In the genomic region with DNA sequence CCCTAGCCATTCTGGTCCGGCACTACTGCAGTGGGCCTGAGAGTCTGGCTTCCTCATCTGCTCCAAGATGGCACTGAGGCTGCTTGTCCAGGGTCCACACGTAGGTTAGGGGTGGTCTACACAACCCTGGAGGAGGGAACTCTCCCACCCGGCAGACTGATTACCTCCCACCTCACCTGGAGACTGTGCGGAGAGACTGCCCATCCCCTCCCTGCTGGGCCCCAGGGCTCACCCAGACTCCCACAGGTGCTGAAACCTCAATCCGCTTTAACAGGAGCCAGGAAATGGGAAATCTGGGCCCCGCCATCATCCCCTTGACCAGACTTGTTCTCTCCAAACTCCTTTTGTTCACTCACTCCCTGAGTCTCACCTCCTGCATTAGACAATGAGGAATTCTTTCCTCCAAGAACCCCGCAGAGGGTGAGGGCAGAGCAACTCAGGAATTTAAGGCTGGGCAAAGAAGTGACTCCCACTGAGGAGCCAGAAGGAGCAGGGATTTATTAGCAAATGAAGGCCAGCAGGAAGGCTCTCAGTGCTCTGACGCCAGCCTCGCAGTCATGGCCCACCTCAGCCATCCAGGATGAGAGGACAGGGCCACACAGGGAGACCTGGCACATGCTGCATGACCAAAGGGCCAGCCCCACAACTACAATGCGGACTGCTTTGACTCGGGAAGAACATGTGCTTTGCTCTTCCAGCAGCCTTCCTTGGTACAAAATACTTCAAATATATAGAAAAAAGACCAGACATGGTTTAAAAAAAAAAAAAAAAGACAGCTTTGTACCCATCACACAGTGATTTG, we compare ENCODE assay signal across 22 cellular contexts.
"Had no signal": no experiment of that assay in that cellular context is flagged by ENCODE, and none has a peak within 500 bp of the region (broad histone marks: within the 10 kb centered on the region; RNA-seq: fewer than 3 reads in every experiment).

No MANE protein-coding gene starts in this region.

- H3K36me3 ChIP-seq: adrenal gland, thyroid gland had no signal

- H3K36me3 Mint-ChIP-seq: activated naive CD4-positive, alpha-beta T cell treated with anti-CD3 and anti-CD28 coated beads, Interleukin-2, amount 50 U/mL, for 72 hours had no signal

- H3K27ac Mint-ChIP-seq: activated T-cell treated with anti-CD3 and anti-CD28 coated beads, Interleukin-2, amount 50 U/mL, for 72 hours; memory B cell; T-helper 1 cell treated with Interleukin-12 subunit alpha and Interleukin-12 subunit beta and Interleukin-4 antibody, amounts not matched to agents 30 μg/mL and 1 μg/mL, for 36 hours had no signal

- H3K9me3 ChIP-seq: adrenal gland, thyroid gland had no signal

- H3K27me3 ChIP-seq: adrenal gland, thyroid gland had no signal

- DNase-seq: activated CD4-positive, alpha-beta T cell treated with anti-CD3 and anti-CD28 coated beads, Interleukin-2, amount 50 U/mL, for 1 hour; activated CD8-positive, alpha-beta memory T cell treated with anti-CD3 and anti-CD28 coated beads for 24 hours; activated CD8-positive, alpha-beta memory T cell treated with anti-CD3 and anti-CD28 coated beads, Interleukin-2, amount 50 U/mL, for 48 hours; activated gamma-delta T cell treated with Interleukin-2 at 50 U/mL for 16 hours; activated T-cell treated with anti-CD3 and anti-CD28 coated beads, Interleukin-2, amount 50 U/mL, for 72 hours; adrenal gland; dermis blood vessel endothelial cell; effector memory CD4-positive, alpha-beta T cell; foreskin fibroblast; glutamatergic neuron; hippocampal formation; immature natural killer cell; kidney glomerular epithelial cell; left ventricle myocardium superior; naive thymus-derived CD4-positive, alpha-beta T cell; nucleus accumbens; stimulated activated CD8-positive, alpha-beta memory T cell treated with anti-CD3 and anti-CD28 coated beads, Interleukin-4, amount 100 ng/mL, for 48 hours; stimulated activated naive CD4-positive, alpha-beta T cell; thyroid gland had no signal

- H3K27ac ChIP-seq: adrenal gland, thyroid gland had no signal

- H3K4me1 ChIP-seq: adrenal gland, thyroid gland had no signal

- H3K27me3 Mint-ChIP-seq: memory B cell; naive thymus-derived CD4-positive, alpha-beta T cell had no signal

- H3K4me3 Mint-ChIP-seq: activated T-cell treated with anti-CD3 and anti-CD28 coated beads, Interleukin-2, amount 50 U/mL, for 72 hours; immature natural killer cell; memory B cell; naive thymus-derived CD4-positive, alpha-beta T cell; T-helper 1 cell treated with Interleukin-12 subunit alpha and Interleukin-12 subunit beta and Interleukin-4 antibody, amounts not matched to agents 30 μg/mL and 1 μg/mL, for 36 hours had no signal

- H3K4me3 ChIP-seq: adrenal gland, thyroid gland had no signal

- H3K9me3 Mint-ChIP-seq: activated naive CD4-positive, alpha-beta T cell treated with anti-CD3 and anti-CD28 coated beads, Interleukin-2, amount 50 U/mL, for 72 hours; activated T-cell treated with anti-CD3 and anti-CD28 coated beads, Interleukin-2, amount 50 U/mL, for 72 hours; immature natural killer cell; memory B cell; naive thymus-derived CD4-positive, alpha-beta T cell; T-helper 1 cell treated with Interleukin-12 subunit alpha and Interleukin-12 subunit beta and Interleukin-4 antibody, amounts not matched to agents 30 μg/mL and 1 μg/mL, for 36 hours had no signal
